28 cellular contexts compared by ENCODE assay signal in the genomic region with DNA sequence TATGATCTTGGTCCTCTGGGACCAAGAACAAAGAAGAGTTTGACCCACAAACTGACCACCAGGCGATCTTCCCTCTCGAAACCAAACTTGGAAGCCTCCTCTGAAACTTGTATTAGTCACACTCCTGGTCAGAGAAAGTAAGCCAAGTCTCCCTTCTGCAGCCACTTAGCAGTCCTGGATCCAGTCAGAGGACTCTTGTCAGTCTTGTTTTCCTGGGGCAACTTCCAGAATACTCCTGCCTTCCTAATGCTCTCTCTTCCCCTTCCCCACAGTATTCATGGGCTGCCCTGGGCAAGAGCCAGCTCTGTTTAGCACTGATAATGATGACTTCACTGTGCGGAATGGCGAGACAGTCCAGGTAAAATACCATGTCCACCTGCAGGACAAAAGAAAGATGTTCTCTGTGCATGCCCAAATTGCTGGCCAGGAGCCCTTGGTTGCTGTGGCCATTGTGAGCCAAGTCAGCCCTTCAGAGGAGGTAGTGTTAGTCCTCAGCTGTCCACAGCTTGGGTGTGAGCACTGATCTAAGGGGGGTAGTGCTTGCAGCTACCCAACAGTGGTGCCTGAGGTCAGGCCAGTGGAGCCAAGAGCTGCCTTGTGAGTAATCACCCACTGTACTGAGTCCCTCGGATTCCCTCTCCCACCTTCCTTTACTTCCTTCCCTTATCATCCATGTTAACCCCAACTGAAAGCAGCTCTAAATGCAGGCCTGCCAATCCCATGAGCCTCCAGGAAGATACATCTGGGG. TPM values are rescaled to one million over a fixed set of nuclear protein-coding genes. Genes with fewer than 3 reads are reported as not detected.
A peak's percentile ranks its signal among the peaks of the same experiment; 100 is the strongest.
DNase-seq lines count a peak whose midpoint lies in the region; ATAC-seq, FAIRE-seq and TF ChIP-seq lines count a peak whose summit lies in the region.
"Had no signal": no experiment of that assay in that cellular context is flagged by ENCODE, and none has a peak within 500 bp of the region (broad histone marks: within the 10 kb centered on the region; RNA-seq: fewer than 3 reads in every experiment).

No MANE protein-coding gene starts in this region.

- H3K9me3 ChIP-seq in RWPE2 (ENCODE audit: severe bottlenecking) = no peaks in the 10 kb centered on the region
- H3K9me3 ChIP-seq in upper lobe of right lung = no peaks in the 10 kb centered on the region
- H3K9me3 ChIP-seq: Caco-2, vagina had no signal

- H3K27me3 ChIP-seq in RWPE2 (ENCODE audit: insufficient read depth, poor library complexity, severe bottlenecking) (no peaks in the 10 kb centered on the region), upper lobe of right lung (no peaks in the 10 kb centered on the region)
- H3K27me3 ChIP-seq: BLaER1 treated with 17β-estradiol and CSF1 and Interleukin-3, amounts not matched to agents 10 nM and 100 nM; vagina had no signal

- H3K27ac ChIP-seq in RWPE2 (ENCODE audit: poor library complexity, severe bottlenecking) (peak overlapping the region; percentile 22), upper lobe of right lung (no peak overlapping the region)
- H3K27ac ChIP-seq: BLaER1 treated with 17β-estradiol and CSF1 and Interleukin-3, amounts not matched to agents 10 nM and 100 nM; coronary artery; vagina had no signal

- no peak overlapping the region for H3K4me3 ChIP-seq in RWPE2 (ENCODE audit: severe bottlenecking)
- no peak overlapping the region for H3K4me3 ChIP-seq in upper lobe of right lung
- H3K4me3 ChIP-seq: BLaER1 treated with 17β-estradiol and CSF1 and Interleukin-3, amounts not matched to agents 10 nM and 100 nM; coronary artery; smooth muscle cell; vagina had no signal

- H3K4me1 ChIP-seq in RWPE2 (ENCODE audit: insufficient read depth, poor library complexity, severe bottlenecking) (no peaks in the 10 kb centered on the region), upper lobe of right lung (no peaks in the 10 kb centered on the region)
- H3K4me1 ChIP-seq: Caco-2, vagina had no signal

- intact Hi-C loops in upper lobe of right lung (cut with DNase I) = no loop called here

- TF ChIP-seq POLR2A in GM12892 (IDR thresholded peaks at IDR 0.05; ENCODE audit: low read depth, low read length) = no peak

- H3K36me3 ChIP-seq in RWPE2 (ENCODE audit: low read depth) (peaks cover 95% of the 10 kb centered on the region), upper lobe of right lung (no peaks in the 10 kb centered on the region)
- H3K36me3 ChIP-seq: vagina had no signal

- ATAC-seq in RWPE2 (ENCODE audit: low read depth) (peak; percentile 57), HG02763 (IDR thresholded peaks at IDR 0.05; ENCODE audit: unreplicated experiment) (no peak), upper lobe of right lung (no peak)
- ATAC-seq: stimulated activated effector memory CD8-positive, alpha-beta T cell treated with anti-CD3 and anti-CD28 coated beads, Interleukin-12 subunit alpha, Interleukin-12 subunit beta, amount 100 ng/mL, for 72 hours had no signal

- peak; percentile 59 for DNase-seq in AG08395 (ENCODE audit: low spot score)
- no peak for DNase-seq in GM12892 (ENCODE audit: insufficient read length)
- DNase-seq in RWPE2 (ENCODE audit: low spot score) = no peak
- peak; percentile 70 for DNase-seq in islet precursor cell
- no peak for DNase-seq in T-helper 9 cell
- DNase-seq in HUDEP-2 (lab: John Stamatoyannopoulos, UW; ENCODE audit: unreplicated experiment in 76 of 76) = no peak
- no peak for DNase-seq in upper lobe of right lung
- DNase-seq: ACHN; activated CD4-positive, alpha-beta T cell treated with anti-CD3 and anti-CD28 coated beads, Interleukin-2, amount 10 ng/mL, durations not matched to agents 24 days and 14 days; activated naive CD4-positive, alpha-beta T cell; activated T-cell treated with anti-CD3 and anti-CD28 coated beads, Interleukin-2, amount 50 U/mL, for 48 hours; Caco-2; DMS79 treated with DMSO at 0.1 percent for 48 hours; kidney; NCI-H1048; NCI-H187; NCI-H526 treated with DMSO at 0.1 percent for 48 hours; RPMI8226; stimulated activated CD4-positive, alpha-beta T cell treated with anti-CD3 and anti-CD28 coated beads, Interleukin-2, amount 100 ng/mL, for 48 hours had no signal

- TF ChIP-seq CTCF in RWPE2 (IDR thresholded peaks at IDR 0.05; ENCODE audit: poor library complexity, severe bottlenecking) (no peak), upper lobe of right lung (IDR thresholded peaks at IDR 0.05) (no peak)

- FAIRE-seq in GM12892 (lab: Jason Lieb, UNC) = peak; percentile 30
- FAIRE-seq: bronchial epithelial cell, HTR-8/SVneo, kidney had no signal

RNA-seq across cellular contexts. Expression of a gene that starts 31.2 kb away (rescaled TPM):
- polyA plus RNA-seq in GM12892 (2012; ENCODE audit: missing spikeins) = not detected
- total RNA-seq in upper lobe of right lung = 9.6 TPM
- total RNA-seq: lung microvascular endothelial cell had no signal

Comparison
In these comparisons a context has a peak if more than half of its experiments do, and no peak if none do; other contexts are left out.
1. DNase-seq: peak in AG08395 (single experiment) and islet precursor cell (single experiment); none in GM12892 (single experiment), RWPE2 (single experiment), T-helper 9 cell (single experiment), HUDEP-2 (0 of 76) and upper lobe of right lung (single experiment).